8 cellular contexts compared by ENCODE assay signal in genomic region chr1:109263597-109264378, GRCh38.
DNase-seq lines count a peak whose midpoint lies in the region; ATAC-seq lines count a peak whose summit lies in the region.

No MANE protein-coding gene starts in this region.

- ATAC-seq in GM21825 (IDR thresholded peaks at IDR 0.05; ENCODE audit: unreplicated experiment): peak; percentile 83

- DNase-seq in DMS153 (lab: John Stamatoyannopoulos, UW) (peak; percentile 93), NCI-H1048 (lab: John Stamatoyannopoulos, UW) (peak; percentile 26), caudate nucleus (lab: John Stamatoyannopoulos, UW) (peak in 58 of 61 donors; percentile 9 to 91 (median 72)), kidney glomerular epithelial cell (lab: John Stamatoyannopoulos, UW) (peak; percentile 74), DMS79 (lab: John Stamatoyannopoulos, UW) (no peak)
- DNase-seq in activated CD4-positive, alpha-beta T cell treated with anti-CD3 and anti-CD28 coated beads for 1 hour: peak; percentile 64
- peak; percentile 60 for DNase-seq in stimulated activated CD4-positive, alpha-beta T cell treated with anti-CD3 and anti-CD28 coated beads, Interleukin-2, amount 100 ng/mL, for 4 hours (ENCODE audit: low read depth)

- H3K27ac ChIP-seq in caudate nucleus (ENCODE audit: low read depth, low read length): peak overlapping the region; percentile 92
